31 cellular contexts compared by ENCODE assay signal in genomic region chr10:54067361-54067760, GRCh38.
"Had no signal": no experiment of that assay in that cellular context is flagged by ENCODE, and none has a peak within 500 bp of the region (broad histone marks: within the 10 kb centered on the region; RNA-seq: fewer than 3 reads in every experiment).

No MANE protein-coding gene starts in this region.

- H3K9me3 Mint-ChIP-seq: neural progenitor cell; stimulated activated memory B cell treated with anti-CD40 and anti-IgM and Interleukin-4, amounts not matched to agents 10 μg/mL and 1 μg/mL and 100 μg/mL, for 72 hours; type B pancreatic cell had no signal

- H3K4me2 ChIP-seq: neural progenitor cell, smooth muscle cell had no signal

- ATAC-seq: naive thymus-derived CD8-positive, alpha-beta T cell; natural killer cell treated with Interleukin-12 subunit alpha and Interleukin-12 subunit beta and Interleukin-15 and Interleukin-18, amount 100 ng/mL, for 72 hours; psoas muscle; right cardiac atrium; sciatic nerve; stimulated activated memory B cell treated with anti-CD40 and anti-IgM and Interleukin-4, amounts not matched to agents 10 μg/mL and 1 μg/mL and 100 μg/mL, for 72 hours; stimulated activated naive CD8-positive, alpha-beta T cell treated with anti-CD3 and anti-CD28 coated beads, Interleukin-15, amount 100 ng/mL, for 72 hours; stimulated activated naive CD8-positive, alpha-beta T cell treated with anti-CD3 and anti-CD28 coated beads, Interleukin-15, Interleukin-2, amounts not matched to agents 100 U/mL and 50 U/mL, for 24 hours; upper lobe of right lung had no signal

- H3K36me3 ChIP-seq: neural progenitor cell, ovary, spleen, suprapubic skin, tibial artery, transverse colon, upper lobe of right lung, uterus had no signal

- H3K9ac ChIP-seq: neural progenitor cell, parathyroid adenoma had no signal

- H2AFZ ChIP-seq: neural progenitor cell, parathyroid adenoma had no signal

- H3K4me3 Mint-ChIP-seq: naive thymus-derived CD8-positive, alpha-beta T cell; natural killer cell treated with Interleukin-12 subunit alpha and Interleukin-12 subunit beta and Interleukin-15 and Interleukin-18, amount 100 ng/mL, for 72 hours; neural progenitor cell; stimulated activated memory B cell treated with anti-CD40 and anti-IgM and Interleukin-4, amounts not matched to agents 10 μg/mL and 1 μg/mL and 100 μg/mL, for 72 hours; stimulated activated naive CD8-positive, alpha-beta T cell treated with anti-CD3 and anti-CD28 coated beads, Interleukin-15, amount 100 ng/mL, for 72 hours; type B pancreatic cell had no signal

- H3K27ac Mint-ChIP-seq: naive thymus-derived CD8-positive, alpha-beta T cell; natural killer cell treated with Interleukin-12 subunit alpha and Interleukin-12 subunit beta and Interleukin-15 and Interleukin-18, amount 100 ng/mL, for 72 hours; neural progenitor cell; progenitor cell of endocrine pancreas; stimulated activated memory B cell treated with anti-CD40 and anti-IgM and Interleukin-4, amounts not matched to agents 10 μg/mL and 1 μg/mL and 100 μg/mL, for 72 hours; stimulated activated naive CD8-positive, alpha-beta T cell treated with anti-CD3 and anti-CD28 coated beads, Interleukin-15, amount 100 ng/mL, for 72 hours; type B pancreatic cell had no signal

- H3K27me3 ChIP-seq: neural progenitor cell, ovary, spleen, suprapubic skin, testis, tibial artery, transverse colon, upper lobe of right lung, uterus had no signal

- H3K4me3 ChIP-seq: neural progenitor cell, ovary, psoas muscle, skin epidermis, smooth muscle cell, spleen, suprapubic skin, testis, tibial artery, transverse colon, upper lobe of right lung, uterus had no signal

- H3K36me3 Mint-ChIP-seq: naive thymus-derived CD8-positive, alpha-beta T cell; natural killer cell treated with Interleukin-12 subunit alpha and Interleukin-12 subunit beta and Interleukin-15 and Interleukin-18, amount 100 ng/mL, for 72 hours; neural progenitor cell; stimulated activated memory B cell treated with anti-CD40 and anti-IgM and Interleukin-4, amounts not matched to agents 10 μg/mL and 1 μg/mL and 100 μg/mL, for 72 hours; type B pancreatic cell had no signal

- H3K79me2 ChIP-seq: parathyroid adenoma had no signal

- DNase-seq: naive thymus-derived CD8-positive, alpha-beta T cell; occipital lobe; ovary; posterior cingulate gyrus; psoas muscle; right cardiac atrium; spleen; stimulated activated CD4-positive, alpha-beta T cell treated with anti-CD3 and anti-CD28 coated beads, Interleukin-12 subunit alpha, Interleukin-12 subunit beta, amount 100 ng/mL, for 4 hours; stimulated activated CD4-positive, alpha-beta T cell treated with anti-CD3 and anti-CD28 coated beads, Interleukin-1b, Interleukin-23, amount 100 ng/mL, for 48 hours; stimulated activated CD4-positive, alpha-beta T cell treated with anti-CD3 and anti-CD28 coated beads, Interleukin-4, amount 100 ng/mL, for 1 hour; stimulated activated CD4-positive, alpha-beta T cell treated with anti-CD3 and anti-CD28 coated beads, Interleukin-4, amount 100 ng/mL, for 4 hours; stimulated activated CD8-positive, alpha-beta memory T cell treated with anti-CD3 and anti-CD28 coated beads, Interleukin-4, amount 100 ng/mL, for 48 hours; stimulated activated naive CD4-positive, alpha-beta T cell; stimulated activated naive CD8-positive, alpha-beta T cell treated with anti-CD3 and anti-CD28 coated beads, Interleukin-15, amount 100 ng/mL, for 72 hours; stimulated activated naive CD8-positive, alpha-beta T cell treated with anti-CD3 and anti-CD28 coated beads, Interleukin-15, Interleukin-2, amounts not matched to agents 100 U/mL and 50 U/mL, for 24 hours; substantia nigra; testis; tibial artery; transverse colon; upper lobe of right lung; uterus had no signal

- H3K9me3 ChIP-seq: ovary, psoas muscle, suprapubic skin, testis, tibial artery, transverse colon, upper lobe of right lung, uterus had no signal

- H3K4me1 ChIP-seq: neural progenitor cell, parathyroid adenoma, psoas muscle, spleen, suprapubic skin, testis, tibial artery, transverse colon, upper lobe of right lung, uterus had no signal

- H3K27me3 Mint-ChIP-seq: naive thymus-derived CD8-positive, alpha-beta T cell; natural killer cell treated with Interleukin-12 subunit alpha and Interleukin-12 subunit beta and Interleukin-15 and Interleukin-18, amount 100 ng/mL, for 72 hours; progenitor cell of endocrine pancreas; stimulated activated memory B cell treated with anti-CD40 and anti-IgM and Interleukin-4, amounts not matched to agents 10 μg/mL and 1 μg/mL and 100 μg/mL, for 72 hours; stimulated activated naive CD8-positive, alpha-beta T cell treated with anti-CD3 and anti-CD28 coated beads, Interleukin-15, amount 100 ng/mL, for 72 hours; type B pancreatic cell had no signal

- H3K4me1 Mint-ChIP-seq: naive thymus-derived CD8-positive, alpha-beta T cell; neural progenitor cell; stimulated activated memory B cell treated with anti-CD40 and anti-IgM and Interleukin-4, amounts not matched to agents 10 μg/mL and 1 μg/mL and 100 μg/mL, for 72 hours; stimulated activated naive CD8-positive, alpha-beta T cell treated with anti-CD3 and anti-CD28 coated beads, Interleukin-15, amount 100 ng/mL, for 72 hours had no signal

- H3K27ac ChIP-seq: neural progenitor cell, ovary, parathyroid adenoma, psoas muscle, skin epidermis, spleen, suprapubic skin, testis, tibial artery, transverse colon, upper lobe of right lung, uterus had no signal
